ENCODE assay signal across 1 cellular context in genomic region chr1:9500756-9501754, GRCh38.
TF ChIP-seq lines count a peak whose summit lies in the region.

No MANE protein-coding gene starts in this region.

TF ChIP-seq in HepG2, 621 proteins besides CTCF, POLR2A, EP300 and RAD21 (continued from another document and continues in another):
- TF ChIP-seq, protein P1, sequence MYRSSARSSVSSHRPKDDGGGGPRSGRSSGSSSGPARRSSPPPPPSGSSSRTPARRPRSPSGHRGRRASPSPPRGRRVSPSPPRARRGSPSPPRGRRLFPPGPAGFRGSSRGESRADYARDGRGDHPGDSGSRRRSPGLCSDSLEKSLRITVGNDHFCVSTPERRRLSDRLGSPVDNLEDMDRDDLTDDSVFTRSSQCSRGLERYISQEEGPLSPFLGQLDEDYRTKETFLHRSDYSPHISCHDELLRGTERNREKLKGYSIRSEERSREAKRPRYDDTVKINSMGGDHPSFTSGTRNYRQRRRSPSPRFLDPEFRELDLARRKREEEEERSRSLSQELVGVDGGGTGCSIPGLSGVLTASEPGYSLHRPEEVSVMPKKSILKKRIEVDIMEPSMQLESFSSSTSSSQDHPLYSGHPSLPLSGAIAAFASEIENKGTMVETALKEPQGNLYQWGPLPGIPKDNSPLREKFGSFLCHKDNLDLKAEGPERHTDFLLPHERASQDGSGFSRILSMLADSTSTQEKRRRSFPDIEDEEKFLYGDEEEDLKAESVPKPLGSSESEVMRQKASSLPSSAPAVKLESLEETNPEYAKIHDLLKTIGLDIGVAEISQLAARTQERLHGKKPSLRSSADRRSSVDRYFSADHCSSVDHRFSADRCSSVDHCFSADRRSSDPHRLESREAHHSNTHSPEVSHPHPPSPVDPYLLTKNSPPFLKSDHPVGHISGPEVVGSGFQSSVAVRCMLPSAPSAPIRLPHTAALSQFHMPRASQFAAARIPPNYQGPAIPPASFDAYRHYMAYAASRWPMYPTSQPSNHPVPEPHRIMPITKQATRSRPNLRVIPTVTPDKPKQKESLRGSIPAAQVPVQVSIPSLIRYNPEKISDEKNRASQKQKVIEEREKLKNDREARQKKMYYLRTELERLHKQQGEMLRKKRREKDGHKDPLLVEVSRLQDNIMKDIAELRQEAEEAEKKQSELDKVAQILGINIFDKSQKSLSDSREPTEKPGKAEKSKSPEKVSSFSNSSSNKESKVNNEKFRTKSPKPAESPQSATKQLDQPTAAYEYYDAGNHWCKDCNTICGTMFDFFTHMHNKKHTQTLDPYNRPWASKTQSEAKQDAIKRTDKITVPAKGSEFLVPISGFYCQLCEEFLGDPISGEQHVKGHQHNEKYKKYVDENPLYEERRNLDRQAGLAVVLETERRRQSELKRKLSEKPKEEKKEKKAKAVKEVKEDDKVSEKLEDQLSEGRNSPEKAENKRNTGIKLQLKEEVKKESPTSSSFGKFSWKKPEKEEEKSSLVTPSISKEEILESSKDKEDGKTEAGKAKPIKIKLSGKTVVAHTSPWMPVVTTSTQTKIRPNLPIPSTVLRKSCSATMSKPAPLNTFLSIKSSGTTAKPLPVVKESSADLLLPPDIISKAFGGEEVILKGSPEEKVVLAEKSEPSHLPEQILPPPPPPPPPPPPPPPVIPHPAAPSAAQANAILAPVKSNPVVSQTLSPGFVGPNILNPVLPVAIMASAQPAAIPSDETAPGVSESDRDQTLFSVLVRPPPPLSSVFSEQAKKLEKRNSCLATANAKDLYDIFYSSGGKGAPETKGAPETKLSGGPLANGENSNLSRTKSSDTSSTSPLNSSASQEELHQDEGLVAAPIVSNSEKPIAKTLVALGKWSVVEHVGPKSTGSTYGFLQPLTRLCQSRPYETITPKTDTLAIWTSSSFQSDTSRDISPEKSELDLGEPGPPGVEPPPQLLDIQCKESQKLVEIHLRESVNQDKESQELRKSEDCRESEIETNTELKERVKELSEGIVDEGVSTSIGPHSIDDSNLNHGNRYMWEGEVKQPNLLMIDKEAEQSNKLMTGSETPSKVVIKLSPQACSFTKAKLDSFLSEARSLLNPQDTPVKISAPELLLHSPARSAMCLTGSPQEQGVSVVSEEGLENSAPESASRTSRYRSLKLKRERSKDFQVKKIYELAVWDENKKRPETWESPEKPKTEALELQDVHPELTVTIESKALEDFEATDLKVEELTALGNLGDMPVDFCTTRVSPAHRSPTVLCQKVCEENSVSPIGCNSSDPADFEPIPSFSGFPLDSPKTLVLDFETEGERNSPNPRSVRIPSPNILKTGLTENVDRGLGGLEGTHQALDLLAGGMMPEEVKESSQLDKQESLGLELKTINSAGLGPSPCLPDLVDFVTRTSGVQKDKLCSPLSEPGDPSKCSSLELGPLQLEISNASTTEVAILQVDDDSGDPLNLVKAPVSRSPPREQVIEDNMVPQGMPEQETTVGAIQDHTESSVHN (CRISPR knock-in tag; IDR thresholded peaks at IDR 0.05) = no peak
- TF ChIP-seq, protein P2, sequence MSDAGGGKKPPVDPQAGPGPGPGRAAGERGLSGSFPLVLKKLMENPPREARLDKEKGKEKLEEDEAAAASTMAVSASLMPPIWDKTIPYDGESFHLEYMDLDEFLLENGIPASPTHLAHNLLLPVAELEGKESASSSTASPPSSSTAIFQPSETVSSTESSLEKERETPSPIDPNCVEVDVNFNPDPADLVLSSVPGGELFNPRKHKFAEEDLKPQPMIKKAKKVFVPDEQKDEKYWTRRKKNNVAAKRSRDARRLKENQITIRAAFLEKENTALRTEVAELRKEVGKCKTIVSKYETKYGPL (CRISPR knock-in tag; IDR thresholded peaks at IDR 0.05) = no peak
- TF ChIP-seq BCL6 (CRISPR knock-in tag; IDR thresholded peaks at IDR 0.05) (peak; percentile 60), BORCS8-MEF2B (CRISPR knock-in tag; IDR thresholded peaks at IDR 0.05) (peak; percentile 74), ZSCAN25 (CRISPR knock-in tag; IDR thresholded peaks at IDR 0.05) (peak; percentile 21; the same call in 1 of the 2 replicates), SRSF9 (IDR thresholded peaks at IDR 0.05; ENCODE audit: borderline replicate concordance, insufficient read depth, low read depth, low read length, poor library complexity, severe bottlenecking) (no peak), PRDM15 (CRISPR knock-in tag; IDR thresholded peaks at IDR 0.05) (no peak), ZNF274 (CRISPR knock-in tag; IDR thresholded peaks at IDR 0.05) (no peak), ZGPAT (CRISPR knock-in tag; IDR thresholded peaks at IDR 0.05) (peak; percentile 36; the same call in 1 of the 2 replicates), CENPT (CRISPR knock-in tag; IDR thresholded peaks at IDR 0.05; ENCODE audit: low read depth) (no peak), JARID2 (CRISPR knock-in tag; IDR thresholded peaks at IDR 0.05; ENCODE audit: insufficient replicate concordance) (no peak), ZFX (CRISPR knock-in tag; IDR thresholded peaks at IDR 0.05; ENCODE audit: low read depth) (peak; percentile 59), THAP8 (CRISPR knock-in tag; IDR thresholded peaks at IDR 0.05; ENCODE audit: borderline replicate concordance) (no peak), ZNF207 (IDR thresholded peaks at IDR 0.05; ENCODE audit: borderline replicate concordance) (no peak), POLR2AphosphoS2 (IDR thresholded peaks at IDR 0.05; ENCODE audit: low read depth, low read length) (no peak), HHEX (CRISPR knock-in tag; IDR thresholded peaks at IDR 0.05) (no peak), ZNF749 (CRISPR knock-in tag; IDR thresholded peaks at IDR 0.05; ENCODE audit: borderline replicate concordance) (no peak), ZSCAN12 (CRISPR knock-in tag; IDR thresholded peaks at IDR 0.05) (no peak), ZBTB43 (CRISPR knock-in tag; conservative IDR thresholded peaks at IDR 0.05) (peak; percentile 67; the same call in 1 of the 2 replicates), FLYWCH1 (CRISPR knock-in tag; IDR thresholded peaks at IDR 0.05) (no peak), ZNF75D (CRISPR knock-in tag; IDR thresholded peaks at IDR 0.05; ENCODE audit: borderline replicate concordance) (no peak), TMF1 (CRISPR knock-in tag; IDR thresholded peaks at IDR 0.05; ENCODE audit: low read depth) (no peak), SETDB1 (CRISPR knock-in tag; IDR thresholded peaks at IDR 0.05; ENCODE audit: borderline replicate concordance) (no peak), U2AF1 (optimal IDR thresholded peaks at IDR 0.05; ENCODE audit: low read depth, low read length) (no peak), ZNF530 (CRISPR knock-in tag; IDR thresholded peaks at IDR 0.05; ENCODE audit: low read depth) (no peak), YEATS4 (CRISPR knock-in tag; IDR thresholded peaks at IDR 0.05; ENCODE audit: borderline replicate concordance) (no peak; the same call in 1 of the 2 replicates), ZNF224 (CRISPR knock-in tag; IDR thresholded peaks at IDR 0.05) (0 out of 2 replicates have a peak, but pooled peaks have one; percentile 76), SALL1 (CRISPR knock-in tag; IDR thresholded peaks at IDR 0.05) (peak; percentile 93), XRCC5 (optimal IDR thresholded peaks at IDR 0.05; ENCODE audit: low read length) (peak; percentile 21), ZNF138 (CRISPR knock-in tag; IDR thresholded peaks at IDR 0.05; ENCODE audit: low read depth) (no peak), DBP (CRISPR knock-in tag; IDR thresholded peaks at IDR 0.05; ENCODE audit: not compliant biosample characterization) (no peak), GATAD2A (CRISPR knock-in tag; IDR thresholded peaks at IDR 0.05) (peak; percentile 84), ATM (IDR thresholded peaks at IDR 0.05; ENCODE audit: borderline replicate concordance) (no peak)
- TF ChIP-seq, protein P3, sequence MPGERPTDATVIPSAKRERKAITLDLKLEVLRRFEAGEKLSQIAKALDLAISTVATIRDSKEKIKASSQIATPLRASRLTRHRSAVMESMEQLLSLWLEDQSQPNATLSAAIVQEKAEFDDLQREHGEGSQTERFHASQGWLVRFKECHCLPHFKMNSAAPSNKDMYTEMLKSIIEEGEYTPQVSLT (CRISPR knock-in tag; IDR thresholded peaks at IDR 0.05; ENCODE audit: borderline replicate concordance, low read depth) = no peak
- TF ChIP-seq, protein P4, sequence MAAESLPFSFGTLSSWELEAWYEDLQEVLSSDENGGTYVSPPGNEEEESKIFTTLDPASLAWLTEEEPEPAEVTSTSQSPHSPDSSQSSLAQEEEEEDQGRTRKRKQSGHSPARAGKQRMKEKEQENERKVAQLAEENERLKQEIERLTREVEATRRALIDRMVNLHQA (CRISPR knock-in tag; IDR thresholded peaks at IDR 0.05) = no peak
